ENCODE assay signal across 16 cellular contexts in the genomic region with DNA sequence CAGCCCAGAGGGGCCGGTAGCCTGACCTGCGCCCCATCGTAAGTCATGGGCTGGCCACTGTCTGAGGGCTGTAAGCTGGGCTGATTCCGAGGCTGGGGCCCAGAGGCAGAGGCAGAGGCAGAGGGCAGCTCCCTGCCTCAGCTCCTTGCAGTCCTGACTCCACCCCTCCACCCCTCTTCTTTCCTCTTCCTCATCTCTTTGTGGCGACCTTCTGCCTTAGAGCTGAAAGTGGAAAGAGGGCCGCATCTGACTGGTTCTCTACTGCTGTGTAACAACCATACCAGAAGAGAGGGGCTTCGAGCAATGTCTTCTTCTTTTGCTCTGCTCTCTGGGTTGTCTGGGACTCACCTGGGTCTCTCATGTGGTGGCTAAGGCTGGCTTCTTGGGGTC.
"Had no signal": no experiment of that assay in that cellular context is flagged by ENCODE, and none has a peak within 500 bp of the region (broad histone marks: within the 10 kb centered on the region; RNA-seq: fewer than 3 reads in every experiment).

No MANE protein-coding gene starts in this region.

- H3K9me3 ChIP-seq: adrenal gland, pancreas, transverse colon had no signal

- H3K27me3 ChIP-seq: adrenal gland, neural progenitor cell, pancreas, transverse colon had no signal

- H3K9ac ChIP-seq: neural progenitor cell had no signal

- ATAC-seq: effector memory CD8-positive, alpha-beta T cell; stimulated activated memory B cell treated with anti-CD40 and anti-IgM and Interleukin-4, amounts not matched to agents 10 μg/mL and 1 μg/mL and 100 μg/mL, for 72 hours had no signal

- H3K4me2 ChIP-seq: neural progenitor cell had no signal

- H2AFZ ChIP-seq: neural progenitor cell had no signal

- DNase-seq: activated B cell treated with CpG ODN at 0.5 μM for 24 hours; activated CD4-positive, alpha-beta T cell treated with anti-CD3 and anti-CD28 coated beads, Interleukin-2, amount 10 ng/mL, durations not matched to agents 24 days and 14 days; activated naive CD4-positive, alpha-beta T cell; central memory CD4-positive, alpha-beta T cell; effector memory CD8-positive, alpha-beta T cell; hippocampal formation; mesendoderm; pancreas; retina; small intestine; T-helper 1 cell; transverse colon had no signal

- H3K4me1 ChIP-seq: pancreas had no signal

- H3K36me3 ChIP-seq: adrenal gland, neural progenitor cell, pancreas, transverse colon had no signal

- H3K4me3 ChIP-seq: adrenal gland, neural progenitor cell, pancreas, transverse colon had no signal

- H3K27ac ChIP-seq: adrenal gland, epithelial cell of prostate, neural progenitor cell, pancreas had no signal
